1 cellular context compared by ENCODE assay signal in the genomic region with DNA sequence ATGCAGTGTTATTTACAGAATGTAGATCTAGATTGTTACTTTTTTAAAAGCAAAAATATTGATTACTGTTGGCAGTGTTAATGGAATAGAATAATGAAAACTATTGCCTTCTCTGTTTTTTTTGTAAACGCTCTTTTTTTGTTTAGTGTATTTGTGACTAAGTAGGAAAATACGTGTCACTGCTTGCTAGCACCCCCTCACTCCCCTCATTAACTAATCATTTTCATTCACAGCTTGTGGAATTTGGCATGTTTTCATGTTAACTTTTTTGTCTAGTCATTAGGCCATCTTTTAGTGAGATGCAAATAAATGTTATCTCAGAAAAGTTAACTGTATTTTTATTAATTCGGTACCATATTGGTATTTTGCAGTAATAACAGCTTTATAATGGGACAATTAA.
TF ChIP-seq lines count a peak whose summit lies in the region.

No MANE protein-coding gene starts in this region.

TF ChIP-seq in A549, 52 proteins besides CTCF, POLR2A, EP300 and RAD21 (continued from another document):
- TF ChIP-seq, protein P1, sequence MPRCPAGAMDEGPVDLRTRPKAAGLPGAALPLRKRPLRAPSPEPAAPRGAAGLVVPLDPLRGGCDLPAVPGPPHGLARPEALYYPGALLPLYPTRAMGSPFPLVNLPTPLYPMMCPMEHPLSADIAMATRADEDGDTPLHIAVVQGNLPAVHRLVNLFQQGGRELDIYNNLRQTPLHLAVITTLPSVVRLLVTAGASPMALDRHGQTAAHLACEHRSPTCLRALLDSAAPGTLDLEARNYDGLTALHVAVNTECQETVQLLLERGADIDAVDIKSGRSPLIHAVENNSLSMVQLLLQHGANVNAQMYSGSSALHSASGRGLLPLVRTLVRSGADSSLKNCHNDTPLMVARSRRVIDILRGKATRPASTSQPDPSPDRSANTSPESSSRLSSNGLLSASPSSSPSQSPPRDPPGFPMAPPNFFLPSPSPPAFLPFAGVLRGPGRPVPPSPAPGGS (IDR thresholded peaks at IDR 0.05), result no peak
- TF ChIP-seq KDM5A (IDR thresholded peaks at IDR 0.05) (no peak), NFE2L2 (conservative IDR thresholded peaks at IDR 0.05; ENCODE audit: low read length) (no peak), TP53 (CRISPR knock-in tag; IDR thresholded peaks at IDR 0.05) (no peak), TFCP2L1 (CRISPR knock-in tag; IDR thresholded peaks at IDR 0.05) (no peak)
- TF ChIP-seq, protein P2, sequence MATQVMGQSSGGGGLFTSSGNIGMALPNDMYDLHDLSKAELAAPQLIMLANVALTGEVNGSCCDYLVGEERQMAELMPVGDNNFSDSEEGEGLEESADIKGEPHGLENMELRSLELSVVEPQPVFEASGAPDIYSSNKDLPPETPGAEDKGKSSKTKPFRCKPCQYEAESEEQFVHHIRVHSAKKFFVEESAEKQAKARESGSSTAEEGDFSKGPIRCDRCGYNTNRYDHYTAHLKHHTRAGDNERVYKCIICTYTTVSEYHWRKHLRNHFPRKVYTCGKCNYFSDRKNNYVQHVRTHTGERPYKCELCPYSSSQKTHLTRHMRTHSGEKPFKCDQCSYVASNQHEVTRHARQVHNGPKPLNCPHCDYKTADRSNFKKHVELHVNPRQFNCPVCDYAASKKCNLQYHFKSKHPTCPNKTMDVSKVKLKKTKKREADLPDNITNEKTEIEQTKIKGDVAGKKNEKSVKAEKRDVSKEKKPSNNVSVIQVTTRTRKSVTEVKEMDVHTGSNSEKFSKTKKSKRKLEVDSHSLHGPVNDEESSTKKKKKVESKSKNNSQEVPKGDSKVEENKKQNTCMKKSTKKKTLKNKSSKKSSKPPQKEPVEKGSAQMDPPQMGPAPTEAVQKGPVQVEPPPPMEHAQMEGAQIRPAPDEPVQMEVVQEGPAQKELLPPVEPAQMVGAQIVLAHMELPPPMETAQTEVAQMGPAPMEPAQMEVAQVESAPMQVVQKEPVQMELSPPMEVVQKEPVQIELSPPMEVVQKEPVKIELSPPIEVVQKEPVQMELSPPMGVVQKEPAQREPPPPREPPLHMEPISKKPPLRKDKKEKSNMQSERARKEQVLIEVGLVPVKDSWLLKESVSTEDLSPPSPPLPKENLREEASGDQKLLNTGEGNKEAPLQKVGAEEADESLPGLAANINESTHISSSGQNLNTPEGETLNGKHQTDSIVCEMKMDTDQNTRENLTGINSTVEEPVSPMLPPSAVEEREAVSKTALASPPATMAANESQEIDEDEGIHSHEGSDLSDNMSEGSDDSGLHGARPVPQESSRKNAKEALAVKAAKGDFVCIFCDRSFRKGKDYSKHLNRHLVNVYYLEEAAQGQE (IDR thresholded peaks at IDR 0.05), result no peak
TF ChIP-seq in A549: peak in this region for 0.
